In the genomic region with DNA sequence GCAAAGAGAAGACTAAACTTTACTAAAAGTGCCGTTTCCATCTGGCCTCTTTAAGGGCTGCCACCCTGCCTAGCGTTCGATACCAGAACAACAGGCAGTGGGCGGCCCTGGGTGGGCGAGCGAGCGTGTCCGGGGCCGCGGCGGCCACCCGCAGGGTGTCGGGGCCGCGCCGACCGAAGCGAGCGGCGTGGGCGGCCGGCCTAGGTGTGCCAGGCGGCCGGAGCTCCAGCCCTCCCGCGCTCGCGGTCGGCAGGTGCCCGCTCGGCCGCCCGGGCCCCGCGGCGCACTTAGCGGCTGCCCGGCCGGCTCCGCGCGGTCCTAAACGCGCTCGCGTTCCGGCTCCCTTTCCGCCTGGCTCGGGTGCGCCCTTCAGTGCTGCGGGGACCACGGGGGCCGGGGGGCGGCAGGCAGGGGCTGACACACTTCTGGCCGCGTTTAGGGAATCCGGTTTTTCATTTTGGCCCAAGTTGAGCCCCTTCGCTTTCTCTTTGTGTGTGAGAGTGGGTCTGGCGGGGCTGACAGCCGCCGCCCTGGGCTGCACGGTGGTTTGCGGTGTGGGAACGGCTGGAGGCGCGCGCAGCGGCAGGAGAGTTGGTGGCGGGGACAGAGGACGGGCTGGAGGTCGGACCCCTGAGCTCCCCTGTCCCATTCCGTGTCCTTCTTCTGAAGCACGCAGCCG, we compare ENCODE assay signal across 9 cellular contexts. TPM values are rescaled to one million over a fixed set of nuclear protein-coding genes. Genes with fewer than 3 reads are reported as not detected.
DNase-seq lines count a peak whose midpoint lies in the region; ATAC-seq, FAIRE-seq and TF ChIP-seq lines count a peak whose summit lies in the region.
"Had no signal": no experiment of that assay in that cellular context is flagged by ENCODE, and none has a peak within 500 bp of the region (broad histone marks: within the 10 kb centered on the region; RNA-seq: fewer than 3 reads in every experiment).

No MANE protein-coding gene starts in this region.

- POLR2A ChIA-PET in SK-N-SH (lab: Yijun Ruan, JAX) = no interaction called here

- peaks cover 7% of the 10 kb centered on the region for H3F3A ChIP-seq in SK-N-SH (replicated peaks; ENCODE audit: insufficient read depth)

- WGBS in SK-N-SH (ENCODE audit: low lambda C conversion rate) = 0% methylated on average over 15 of the region's 74 CpGs

- peak overlapping the region; percentile 97 for H3K9ac ChIP-seq in BLaER1
- no peak overlapping the region for H3K9ac ChIP-seq in SK-N-SH

- H3K4me2 ChIP-seq in BLaER1 (peak overlapping the region; percentile 90), SK-N-SH (peak overlapping the region; percentile 89)

- H3K27me3 ChIP-seq in BLaER1 = no peaks in the 10 kb centered on the region
- peaks cover 79% of the 10 kb centered on the region for H3K27me3 ChIP-seq in SK-N-SH (ENCODE audit: insufficient read depth)
- peaks cover 9% of the 10 kb centered on the region for H3K27me3 ChIP-seq in bronchial epithelial cell (ENCODE audit: control insufficient read depth, insufficient read depth, low read length)

- peak overlapping the region; percentile 80 for H3K4me3 ChIP-seq in BLaER1
- peak overlapping the region; percentile 49 to 53 for H3K4me3 ChIP-seq in SK-N-SH (ENCODE audit: low read depth in 2 of 2, low read length in 1 of 2)
- peak overlapping the region; percentile 45 for H3K4me3 ChIP-seq in bronchial epithelial cell (ENCODE audit: low read depth, low read length)

- CTCF ChIA-PET in SK-N-SH (lab: Yijun Ruan, JAX) = interaction anchor here (1.1 to 1.5 kb wide), 3 partner anchors 10 to 36 kb away, joined by 3 to 6 read pairs (median 4); no protein-coding TSS in a partner anchor

- no peak for TF ChIP-seq RAD21 in SK-N-SH (IDR thresholded peaks at IDR 0.05; ENCODE audit: low read length)

- H3K27ac ChIP-seq in BLaER1 (peak overlapping the region; percentile 97), SK-N-SH (ENCODE audit: low read depth in 2 of 2, low read length in 1 of 2) (no peak overlapping the region)

- no peak for TF ChIP-seq CTCF in SK-N-SH (IDR thresholded peaks at IDR 0.05)
- no peak for TF ChIP-seq CTCF in bronchial epithelial cell (IDR thresholded peaks at IDR 0.05; ENCODE audit: insufficient read depth, low read length, severe bottlenecking)

- H3K79me2 ChIP-seq in SK-N-SH (ENCODE audit: insufficient read depth) = no peaks in the 10 kb centered on the region

- H3K36me3 ChIP-seq in BLaER1 = peaks cover 20% of the 10 kb centered on the region; the same call in 1 of the 2 replicates
- no peaks in the 10 kb centered on the region for H3K36me3 ChIP-seq in SK-N-SH (replicated peaks in 1 of 2; ENCODE audit: control insufficient read depth in 1 of 2, insufficient read depth in 2 of 2, low read length in 1 of 2)
- H3K36me3 ChIP-seq in bronchial epithelial cell (ENCODE audit: control insufficient read depth, insufficient read depth, low read length) = no peaks in the 10 kb centered on the region

- peaks cover 58% of the 10 kb centered on the region for H4K20me1 ChIP-seq in BLaER1
- no peaks in the 10 kb centered on the region for H4K20me1 ChIP-seq in SK-N-SH (ENCODE audit: insufficient read depth)

- H3K9me2 ChIP-seq in SK-N-SH = no peaks in the 10 kb centered on the region

- no peak for TF ChIP-seq EP300 in SK-N-SH (IDR thresholded peaks at IDR 0.05; ENCODE audit: borderline replicate concordance in 1 of 2, low read depth in 1 of 2, low read length in 1 of 2)

- DNase-seq in SK-N-SH (peak; percentile 83), bronchial epithelial cell (ENCODE audit: low read depth) (no peak), left kidney (ENCODE audit: low read depth, low spot score) (peak; percentile 84), HPDE6-E6E7 (ENCODE audit: extremely low spot score) (no peak)
- DNase-seq in stimulated activated CD8-positive, alpha-beta memory T cell treated with anti-CD3 and anti-CD28 coated beads, Interleukin-4, amount 100 ng/mL, for 48 hours = peak; percentile 57

- no peak overlapping the region for H2AFZ ChIP-seq in SK-N-SH (ENCODE audit: low read depth)

- FAIRE-seq in bronchial epithelial cell (lab: Jason Lieb, UNC) = no peak

- H3K4me1 ChIP-seq in BLaER1 (peaks cover 32% of the 10 kb centered on the region), SK-N-SH (ENCODE audit: control insufficient read depth in 1 of 2, insufficient read depth in 2 of 2, low read depth in 1 of 2, low read length in 1 of 2) (peaks cover 3 to 8% of the 10 kb centered on the region in 2 experiments; a peak in 3 of 4 replicates)

- ATAC-seq in GM18867 (IDR thresholded peaks at IDR 0.05; ENCODE audit: unreplicated experiment) = peak; percentile 41
- ATAC-seq in HG03432 (IDR thresholded peaks at IDR 0.05; ENCODE audit: unreplicated experiment) = peak; percentile 42

- no peaks in the 10 kb centered on the region for H3K9me3 ChIP-seq in BLaER1
- no peaks in the 10 kb centered on the region for H3K9me3 ChIP-seq in SK-N-SH

TF ChIP-seq in SK-N-SH, 30 proteins besides CTCF, POLR2A, EP300 and RAD21:
- TF ChIP-seq, protein P1, sequence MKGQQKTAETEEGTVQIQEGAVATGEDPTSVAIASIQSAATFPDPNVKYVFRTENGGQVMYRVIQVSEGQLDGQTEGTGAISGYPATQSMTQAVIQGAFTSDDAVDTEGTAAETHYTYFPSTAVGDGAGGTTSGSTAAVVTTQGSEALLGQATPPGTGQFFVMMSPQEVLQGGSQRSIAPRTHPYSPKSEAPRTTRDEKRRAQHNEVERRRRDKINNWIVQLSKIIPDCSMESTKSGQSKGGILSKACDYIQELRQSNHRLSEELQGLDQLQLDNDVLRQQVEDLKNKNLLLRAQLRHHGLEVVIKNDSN (IDR thresholded peaks at IDR 0.05; ENCODE audit: borderline replicate concordance, low read depth) = no peak
- peak; percentile 80; the same call in 1 of the 2 replicates for TF ChIP-seq EZH2phosphoT487 (IDR thresholded peaks at IDR 0.05; ENCODE audit: borderline replicate concordance, low read depth)
- no peak for TF ChIP-seq MEF2A (IDR thresholded peaks at IDR 0.05; ENCODE audit: borderline replicate concordance, low read depth)
- TF ChIP-seq MXI1 (IDR thresholded peaks at IDR 0.05; ENCODE audit: low read depth, low read length) = no peak
- TF ChIP-seq RCOR1 (IDR thresholded peaks at IDR 0.05; ENCODE audit: low read length) = no peak

RNA-seq across cellular contexts. Expression of gene FGF9, which starts 2.9 kb away (rescaled TPM):
- not detected in 2 replicates for polyA plus RNA-seq in SK-N-SH (2012; rRNA removed)
- not detected in 2 replicates for polyA plus RNA-seq in SK-N-SH (2012; cell fraction: cytosol; rRNA removed)
- polyA plus RNA-seq in SK-N-SH (2012; cell fraction: nucleus; rRNA removed) = not detected in 2 replicates
- total RNA-seq in bronchial epithelial cell = under 0.01 and 0.79 TPM in 2 replicates
- total RNA-seq: NCI-H460 had no signal

Comparison
In these comparisons a context has a peak if more than half of its experiments do, and no peak if none do; other contexts are left out.
1. DNase-seq: peak in SK-N-SH (single experiment), left kidney (single experiment) and stimulated activated CD8-positive, alpha-beta memory T cell treated with anti-CD3 and anti-CD28 coated beads, Interleukin-4, amount 100 ng/mL, for 48 hours (single experiment); none in bronchial epithelial cell (single experiment) and HPDE6-E6E7 (single experiment).
2. Peak in every context shown above with its lines, with median percentiles within 50 percentile points of each other: H3K4me3 ChIP-seq.